18 cellular contexts compared by ENCODE assay signal in the genomic region with DNA sequence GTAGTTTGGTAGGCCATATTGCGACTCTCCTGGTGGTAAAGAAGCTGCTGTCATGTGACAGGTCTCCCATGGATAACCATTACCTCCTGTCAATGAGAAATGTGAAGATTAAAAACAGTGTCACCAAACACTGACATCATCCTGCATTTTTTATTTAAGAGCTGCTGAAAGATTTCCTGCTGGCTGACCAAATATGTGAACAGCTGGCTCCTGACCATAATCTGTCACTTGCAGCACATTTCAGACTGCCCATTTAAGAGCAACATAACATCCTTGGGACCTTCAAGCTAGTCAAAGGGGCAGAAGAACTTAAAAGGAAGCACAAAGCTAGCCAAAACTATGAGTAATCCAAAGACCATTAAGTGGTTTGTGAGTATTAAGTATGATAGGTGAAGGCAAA.
DNase-seq lines count a peak whose midpoint lies in the region; TF ChIP-seq lines count a peak whose summit lies in the region.
"Had no signal": no experiment of that assay in that cellular context is flagged by ENCODE, and none has a peak within 500 bp of the region (broad histone marks: within the 10 kb centered on the region; RNA-seq: fewer than 3 reads in every experiment).

No MANE protein-coding gene starts in this region.

- no peaks in the 10 kb centered on the region for H3K4me1 ChIP-seq in uterus
- H3K4me1 ChIP-seq: SJSA1 had no signal

- in situ Hi-C loops in G401 (cut with HindIII; ENCODE audit: low sequenced_read_pairs), result no loop called here
- in situ Hi-C loops in astrocyte of the spinal cord (cut with HindIII; ENCODE audit: low sequenced_read_pairs), result no loop called here

- no peak overlapping the region for H3K27ac ChIP-seq in uterus
- H3K27ac ChIP-seq: SJSA1 had no signal

- no peaks in the 10 kb centered on the region for H3K36me3 ChIP-seq in uterus
- H3K36me3 ChIP-seq: SJSA1 had no signal

- TF ChIP-seq POLR2A in uterus (IDR thresholded peaks at IDR 0.05), result no peak

- DNase-seq in G401 (ENCODE audit: low spot score), result peak; percentile 71
- peak; percentile 76 for DNase-seq in NCI-H748 (lab: John Stamatoyannopoulos, UW; ENCODE audit: unreplicated experiment)
- peak; percentile 77 for DNase-seq in astrocyte of the spinal cord (ENCODE audit: low read depth, low spot score)
- peak; percentile 40 for DNase-seq in retina
- no peak for DNase-seq in uterus
- no peak for DNase-seq in activated naive CD4-positive, alpha-beta T cell treated with Interleukin-2 at 50 U/mL for 16 hours
- no peak for DNase-seq in 8988T
- DNase-seq: activated CD4-positive, alpha-beta T cell treated with anti-CD3 and anti-CD28 coated beads for 1 hour; activated effector memory CD4-positive, alpha-beta T cell treated with anti-CD3 and anti-CD28 coated beads, Interleukin-2, amount 50 U/mL, for 16 hours; amygdala; cortex of kidney; foreskin fibroblast; left ventricle myocardium superior; NCI-H1105 treated with DMSO at 0.1 percent for 48 hours; stimulated activated CD4-positive, alpha-beta T cell treated with anti-CD3 and anti-CD28 coated beads, Interleukin-4, amount 100 ng/mL, for 24 hours; stimulated activated CD8-positive, alpha-beta memory T cell treated with anti-CD3 and anti-CD28 coated beads, Interleukin-4, amount 100 ng/mL, for 48 hours; T-helper 9 cell had no signal

- H3K4me3 ChIP-seq in astrocyte of the spinal cord (ENCODE audit: low read depth, low read length), result no peak overlapping the region
- H3K4me3 ChIP-seq in uterus, result no peak overlapping the region
- H3K4me3 ChIP-seq: SJSA1 had no signal

- H3K27me3 ChIP-seq in uterus, result no peaks in the 10 kb centered on the region
- H3K27me3 ChIP-seq: SJSA1 had no signal

- intact Hi-C loops in uterus (cut with DNase I; ENCODE audit: low total_unique reads), result no loop called here

- no peaks in the 10 kb centered on the region for H3K9me3 ChIP-seq in uterus
- H3K9me3 ChIP-seq: SJSA1 had no signal

- no peak for TF ChIP-seq CTCF in astrocyte of the spinal cord (IDR thresholded peaks at IDR 0.05; ENCODE audit: low read depth, low read length)
- no peak for TF ChIP-seq CTCF in uterus (IDR thresholded peaks at IDR 0.05)

Comparison
In these comparisons a context has a peak if more than half of its experiments do, and no peak if none do; other contexts are left out.
1. DNase-seq: peak in G401 (single experiment), NCI-H748 (single experiment), astrocyte of the spinal cord (single experiment) and retina (single experiment); none in uterus (0 of 2), activated naive CD4-positive, alpha-beta T cell treated with Interleukin-2 at 50 U/mL for 16 hours (single experiment) and 8988T (single experiment).